12 cellular contexts compared by ENCODE assay signal in the genomic region with DNA sequence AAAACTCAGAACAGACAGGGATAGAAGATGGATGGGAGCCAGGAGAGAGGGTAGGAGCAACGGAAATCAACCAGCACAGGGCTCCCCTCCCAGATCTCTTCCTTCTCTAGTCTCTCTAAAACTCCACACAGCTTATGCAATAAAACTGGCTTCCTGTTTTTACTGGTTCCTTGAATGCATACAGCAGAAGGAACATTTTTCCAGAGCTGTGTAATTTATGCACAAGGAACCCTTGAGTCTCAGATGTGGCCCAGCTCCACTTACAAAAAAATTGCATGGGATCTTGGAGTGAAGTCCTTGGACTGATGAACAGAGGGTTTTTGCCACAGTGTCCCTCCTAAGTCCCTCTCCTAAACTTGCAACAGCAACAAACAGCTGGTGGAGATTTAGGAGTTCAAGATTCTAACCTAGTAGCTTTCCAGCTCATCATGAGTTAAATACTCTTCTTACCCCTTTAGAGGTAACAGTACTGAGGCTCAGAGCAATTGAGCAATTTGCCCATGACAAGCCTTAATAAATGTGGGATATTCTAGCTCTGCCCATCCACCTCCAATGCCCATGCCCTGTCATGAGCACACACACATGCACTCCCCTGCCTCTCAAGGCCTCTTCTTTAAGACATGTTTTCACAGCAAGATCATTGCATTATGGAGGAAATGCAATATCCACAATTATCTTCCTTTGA. TPM values are rescaled to one million over a fixed set of nuclear protein-coding genes. Genes with fewer than 3 reads are reported as not detected.
A peak's percentile ranks its signal among the peaks of the same experiment; 100 is the strongest.
DNase-seq lines count a peak whose midpoint lies in the region; ATAC-seq and TF ChIP-seq lines count a peak whose summit lies in the region.
"Had no signal": no experiment of that assay in that cellular context is flagged by ENCODE, and none has a peak within 500 bp of the region (broad histone marks: within the 10 kb centered on the region; RNA-seq: fewer than 3 reads in every experiment).

No MANE protein-coding gene starts in this region.

- ATAC-seq in activated T-cell treated with anti-CD3 and anti-CD28 coated beads, Interleukin-2, amount 50 U/mL, for 72 hours (replicated peaks in 1 of 2): no peak
- ATAC-seq: stimulated activated naive CD8-positive, alpha-beta T cell treated with anti-CD3 and anti-CD28 coated beads, Interleukin-15, amount 100 ng/mL, for 72 hours had no signal

- no peak overlapping the region for H3K4me3 ChIP-seq in fibroblast of mammary gland (ENCODE audit: control insufficient read depth, low read depth, low read length)

- POLR2A ChIA-PET in RWPE1 (lab: Yijun Ruan, JAX; ENCODE audit: low non-redundant PET): interaction anchor here (0.6 kb wide), 1 partner anchor 61 kb away, joined by 3 read pairs; no protein-coding TSS in a partner anchor

- H3K4me3 Mint-ChIP-seq in activated T-cell treated with anti-CD3 and anti-CD28 coated beads, Interleukin-2, amount 50 U/mL, for 72 hours: no peak overlapping the region
- H3K4me3 Mint-ChIP-seq: brain; stimulated activated naive CD8-positive, alpha-beta T cell treated with anti-CD3 and anti-CD28 coated beads, Interleukin-15, amount 100 ng/mL, for 72 hours had no signal

- no peaks in the 10 kb centered on the region for H3K4me1 Mint-ChIP-seq in activated T-cell treated with anti-CD3 and anti-CD28 coated beads, Interleukin-2, amount 50 U/mL, for 72 hours (ENCODE audit: low read depth)
- H3K4me1 Mint-ChIP-seq: stimulated activated naive CD8-positive, alpha-beta T cell treated with anti-CD3 and anti-CD28 coated beads, Interleukin-15, amount 100 ng/mL, for 72 hours had no signal

- H3K9me3 Mint-ChIP-seq in activated T-cell treated with anti-CD3 and anti-CD28 coated beads, Interleukin-2, amount 50 U/mL, for 72 hours: peaks cover 0 to 4% of the 10 kb centered on the region in 2 donors

- CTCF ChIA-PET in RWPE1 (lab: Yijun Ruan, JAX): no interaction called here

- intact Hi-C loops in posterior cingulate gyrus (cut with DNase I): loop anchor here (10.0 kb wide), 1 partner anchor 1797 kb away; no protein-coding TSS in a partner anchor

- H3K36me3 Mint-ChIP-seq in activated T-cell treated with anti-CD3 and anti-CD28 coated beads, Interleukin-2, amount 50 U/mL, for 72 hours (ENCODE audit: insufficient read depth in 2 of 2): no peaks in the 10 kb centered on the region
- H3K36me3 Mint-ChIP-seq: brain had no signal

- no peak overlapping the region for H3K27ac Mint-ChIP-seq in activated T-cell treated with anti-CD3 and anti-CD28 coated beads, Interleukin-2, amount 50 U/mL, for 72 hours
- H3K27ac Mint-ChIP-seq: stimulated activated naive CD8-positive, alpha-beta T cell treated with anti-CD3 and anti-CD28 coated beads, Interleukin-15, amount 100 ng/mL, for 72 hours had no signal

- H3K27ac ChIP-seq in RWPE1: peak overlapping the region; percentile 77

- H3K27me3 Mint-ChIP-seq in activated T-cell treated with anti-CD3 and anti-CD28 coated beads, Interleukin-2, amount 50 U/mL, for 72 hours (ENCODE audit: low read depth): no peaks in the 10 kb centered on the region
- H3K27me3 Mint-ChIP-seq: brain; stimulated activated naive CD8-positive, alpha-beta T cell treated with anti-CD3 and anti-CD28 coated beads, Interleukin-15, amount 100 ng/mL, for 72 hours had no signal

- TF ChIP-seq CTCF in RWPE1 (conservative IDR thresholded peaks at IDR 0.05; ENCODE audit: low read depth) (no peak), fibroblast of mammary gland (conservative IDR thresholded peaks at IDR 0.05; ENCODE audit: control insufficient read depth, insufficient read depth, low read depth, low read length) (no peak)

- DNase-seq in GDM1 (lab: John Stamatoyannopoulos, UW): peak; percentile 41
- DNase-seq in RWPE1 (ENCODE audit: low spot score): no peak
- DNase-seq in fibroblast of mammary gland (ENCODE audit: low read depth): peak; percentile 60
- peak; percentile 31 for DNase-seq in renal cortical epithelial cell (ENCODE audit: low read depth)
- DNase-seq in D341Med (ENCODE audit: low spot score): no peak
- DNase-seq in posterior cingulate gyrus: no peak
- no peak for DNase-seq in activated T-cell treated with anti-CD3 and anti-CD28 coated beads, Interleukin-2, amount 50 U/mL, for 72 hours
- DNase-seq in NCI-H510A treated with DMSO at 0.1 percent for 48 hours (lab: John Stamatoyannopoulos, UW): no peak
- DNase-seq: activated CD4-positive, alpha-beta T cell treated with anti-CD3 and anti-CD28 coated beads, Interleukin-2, amount 50 U/mL, for 48 hours; stimulated activated naive CD8-positive, alpha-beta T cell treated with anti-CD3 and anti-CD28 coated beads, Interleukin-15, amount 100 ng/mL, for 72 hours had no signal

RNA-seq across cellular contexts. Expression of gene CC2D2A, which starts 18.4 kb away (rescaled TPM):
- 7.8 and 22.3 TPM in 2 replicates for total RNA-seq in renal cortical epithelial cell
- total RNA-seq in activated T-cell treated with anti-CD3 and anti-CD28 coated beads, Interleukin-2, amount 50 U/mL, for 72 hours: not detected

RNA-seq across cellular contexts. Expression of gene C1QTNF7, which starts 23.5 kb away (rescaled TPM):
- not detected in 2 replicates for total RNA-seq in renal cortical epithelial cell
- not detected for total RNA-seq in activated T-cell treated with anti-CD3 and anti-CD28 coated beads, Interleukin-2, amount 50 U/mL, for 72 hours
- total RNA-seq: Caco-2 had no signal

Comparison
In these comparisons a context has a peak if more than half of its experiments do, and no peak if none do; other contexts are left out.
1. DNase-seq: peak in GDM1 (single experiment), fibroblast of mammary gland (single experiment) and renal cortical epithelial cell (single experiment); none in RWPE1 (single experiment), D341Med (single experiment), posterior cingulate gyrus (0 of 10), activated T-cell treated with anti-CD3 and anti-CD28 coated beads, Interleukin-2, amount 50 U/mL, for 72 hours (0 of 2) and NCI-H510A treated with DMSO at 0.1 percent for 48 hours (single experiment).